ENCODE assay signal across 3 cellular contexts in the genomic region with DNA sequence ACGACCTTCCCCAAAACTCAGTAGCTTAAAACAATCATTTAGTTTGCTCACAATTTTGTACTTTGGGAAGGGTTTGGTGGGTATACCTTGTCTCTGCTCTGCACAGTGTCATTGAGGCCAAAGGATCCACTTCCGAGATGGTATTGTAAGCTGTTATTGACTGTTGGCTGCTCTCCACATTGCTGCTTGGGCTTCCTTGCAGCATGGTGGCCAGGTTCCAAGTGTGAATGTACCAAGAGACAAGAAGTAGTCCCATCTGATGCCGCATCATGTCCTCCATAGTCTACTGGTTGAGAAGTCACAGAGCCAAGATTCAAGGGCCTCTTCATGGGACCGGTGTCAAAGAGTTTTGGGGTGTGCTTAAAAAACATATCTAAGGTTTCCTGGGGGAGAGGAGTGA.
A peak's percentile ranks its signal among the peaks of the same experiment; 100 is the strongest.
TF ChIP-seq lines count a peak whose summit lies in the region.

No MANE protein-coding gene starts in this region.

TF ChIP-seq in SK-N-SH treated with all-trans-retinoic acid at 6 μM for 48 hours, 23 proteins besides CTCF, POLR2A, EP300 and RAD21:
- TF ChIP-seq TOX (CRISPR knock-in tag; IDR thresholded peaks at IDR 0.05; ENCODE audit: borderline replicate concordance) (no peak), ZNF565 (CRISPR knock-in tag; conservative IDR thresholded peaks at IDR 0.05; ENCODE audit: low read depth) (peak; percentile 79; the same call in 1 of the 2 replicates), ZC3H10 (CRISPR knock-in tag; IDR thresholded peaks at IDR 0.05) (no peak)

TF ChIP-seq in SK-N-SH, 30 proteins besides CTCF, POLR2A, EP300 and RAD21:
- TF ChIP-seq TCF12 (IDR thresholded peaks at IDR 0.05) (no peak), GATA2 (CRISPR knock-in tag; IDR thresholded peaks at IDR 0.05) (no peak), EZH2phosphoT487 (IDR thresholded peaks at IDR 0.05; ENCODE audit: borderline replicate concordance, low read depth) (no peak), YY1 (IDR thresholded peaks at IDR 0.05; ENCODE audit: low read depth) (no peak), JUND (IDR thresholded peaks at IDR 0.05) (no peak), POLR2AphosphoS5 (IDR thresholded peaks at IDR 0.05; ENCODE audit: low read depth, low read length) (no peak), RXRA (IDR thresholded peaks at IDR 0.05; ENCODE audit: borderline replicate concordance, low read depth) (no peak), FOSL2 (IDR thresholded peaks at IDR 0.05; ENCODE audit: borderline replicate concordance, low read depth) (no peak), NRF1 (IDR thresholded peaks at IDR 0.05; ENCODE audit: low read depth, low read length) (no peak), MEF2A (IDR thresholded peaks at IDR 0.05; ENCODE audit: borderline replicate concordance, low read depth) (no peak), TAF1 (IDR thresholded peaks at IDR 0.05; ENCODE audit: borderline replicate concordance, low read depth, low read length) (no peak), TEAD4 (IDR thresholded peaks at IDR 0.05; ENCODE audit: borderline replicate concordance, insufficient read depth) (no peak)
- TF ChIP-seq, protein P1, sequence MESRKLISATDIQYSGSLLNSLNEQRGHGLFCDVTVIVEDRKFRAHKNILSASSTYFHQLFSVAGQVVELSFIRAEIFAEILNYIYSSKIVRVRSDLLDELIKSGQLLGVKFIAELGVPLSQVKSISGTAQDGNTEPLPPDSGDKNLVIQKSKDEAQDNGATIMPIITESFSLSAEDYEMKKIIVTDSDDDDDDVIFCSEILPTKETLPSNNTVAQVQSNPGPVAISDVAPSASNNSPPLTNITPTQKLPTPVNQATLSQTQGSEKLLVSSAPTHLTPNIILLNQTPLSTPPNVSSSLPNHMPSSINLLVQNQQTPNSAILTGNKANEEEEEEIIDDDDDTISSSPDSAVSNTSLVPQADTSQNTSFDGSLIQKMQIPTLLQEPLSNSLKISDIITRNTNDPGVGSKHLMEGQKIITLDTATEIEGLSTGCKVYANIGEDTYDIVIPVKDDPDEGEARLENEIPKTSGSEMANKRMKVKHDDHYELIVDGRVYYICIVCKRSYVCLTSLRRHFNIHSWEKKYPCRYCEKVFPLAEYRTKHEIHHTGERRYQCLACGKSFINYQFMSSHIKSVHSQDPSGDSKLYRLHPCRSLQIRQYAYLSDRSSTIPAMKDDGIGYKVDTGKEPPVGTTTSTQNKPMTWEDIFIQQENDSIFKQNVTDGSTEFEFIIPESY (IDR thresholded peaks at IDR 0.05; ENCODE audit: borderline replicate concordance, low read depth) = no peak
- TF ChIP-seq, protein P2, sequence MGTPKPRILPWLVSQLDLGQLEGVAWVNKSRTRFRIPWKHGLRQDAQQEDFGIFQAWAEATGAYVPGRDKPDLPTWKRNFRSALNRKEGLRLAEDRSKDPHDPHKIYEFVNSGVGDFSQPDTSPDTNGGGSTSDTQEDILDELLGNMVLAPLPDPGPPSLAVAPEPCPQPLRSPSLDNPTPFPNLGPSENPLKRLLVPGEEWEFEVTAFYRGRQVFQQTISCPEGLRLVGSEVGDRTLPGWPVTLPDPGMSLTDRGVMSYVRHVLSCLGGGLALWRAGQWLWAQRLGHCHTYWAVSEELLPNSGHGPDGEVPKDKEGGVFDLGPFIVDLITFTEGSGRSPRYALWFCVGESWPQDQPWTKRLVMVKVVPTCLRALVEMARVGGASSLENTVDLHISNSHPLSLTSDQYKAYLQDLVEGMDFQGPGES (IDR thresholded peaks at IDR 0.05; ENCODE audit: low read depth, low read length) = no peak
- TF ChIP-seq, protein P3, sequence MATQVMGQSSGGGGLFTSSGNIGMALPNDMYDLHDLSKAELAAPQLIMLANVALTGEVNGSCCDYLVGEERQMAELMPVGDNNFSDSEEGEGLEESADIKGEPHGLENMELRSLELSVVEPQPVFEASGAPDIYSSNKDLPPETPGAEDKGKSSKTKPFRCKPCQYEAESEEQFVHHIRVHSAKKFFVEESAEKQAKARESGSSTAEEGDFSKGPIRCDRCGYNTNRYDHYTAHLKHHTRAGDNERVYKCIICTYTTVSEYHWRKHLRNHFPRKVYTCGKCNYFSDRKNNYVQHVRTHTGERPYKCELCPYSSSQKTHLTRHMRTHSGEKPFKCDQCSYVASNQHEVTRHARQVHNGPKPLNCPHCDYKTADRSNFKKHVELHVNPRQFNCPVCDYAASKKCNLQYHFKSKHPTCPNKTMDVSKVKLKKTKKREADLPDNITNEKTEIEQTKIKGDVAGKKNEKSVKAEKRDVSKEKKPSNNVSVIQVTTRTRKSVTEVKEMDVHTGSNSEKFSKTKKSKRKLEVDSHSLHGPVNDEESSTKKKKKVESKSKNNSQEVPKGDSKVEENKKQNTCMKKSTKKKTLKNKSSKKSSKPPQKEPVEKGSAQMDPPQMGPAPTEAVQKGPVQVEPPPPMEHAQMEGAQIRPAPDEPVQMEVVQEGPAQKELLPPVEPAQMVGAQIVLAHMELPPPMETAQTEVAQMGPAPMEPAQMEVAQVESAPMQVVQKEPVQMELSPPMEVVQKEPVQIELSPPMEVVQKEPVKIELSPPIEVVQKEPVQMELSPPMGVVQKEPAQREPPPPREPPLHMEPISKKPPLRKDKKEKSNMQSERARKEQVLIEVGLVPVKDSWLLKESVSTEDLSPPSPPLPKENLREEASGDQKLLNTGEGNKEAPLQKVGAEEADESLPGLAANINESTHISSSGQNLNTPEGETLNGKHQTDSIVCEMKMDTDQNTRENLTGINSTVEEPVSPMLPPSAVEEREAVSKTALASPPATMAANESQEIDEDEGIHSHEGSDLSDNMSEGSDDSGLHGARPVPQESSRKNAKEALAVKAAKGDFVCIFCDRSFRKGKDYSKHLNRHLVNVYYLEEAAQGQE (IDR thresholded peaks at IDR 0.05; ENCODE audit: low read depth, low read length) = no peak
- TF ChIP-seq, protein P4, sequence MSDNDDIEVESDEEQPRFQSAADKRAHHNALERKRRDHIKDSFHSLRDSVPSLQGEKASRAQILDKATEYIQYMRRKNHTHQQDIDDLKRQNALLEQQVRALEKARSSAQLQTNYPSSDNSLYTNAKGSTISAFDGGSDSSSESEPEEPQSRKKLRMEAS (IDR thresholded peaks at IDR 0.05; ENCODE audit: low read depth) = no peak
TF ChIP-seq in SK-N-SH: peak in this region for 0.

TF ChIP-seq in GM12878, 131 proteins besides CTCF, POLR2A, EP300 and RAD21:
- no peak for TF ChIP-seq SREBF1 (IDR thresholded peaks at IDR 0.05; ENCODE audit: low read length)
- TF ChIP-seq YY1 (IDR thresholded peaks at IDR 0.05; ENCODE audit: low read depth, low read length) = peak; percentile 55; the same call in 1 of the 2 replicates
